Comparison of ENCODE assay signal across 7 cellular contexts in genomic region chr16:28878083-28878926, GRCh38. TPM values are rescaled to one million over a fixed set of nuclear protein-coding genes. Genes with fewer than 3 reads are reported as not detected.
A peak's percentile ranks its signal among the peaks of the same experiment; 100 is the strongest.
DNase-seq lines count a peak whose midpoint lies in the region; ATAC-seq and TF ChIP-seq lines count a peak whose summit lies in the region.

Gene ATP2A1, plus strand, starts transcription at chr16:28878488. Its CDS starts 184 bp downstream, at chr16:28878672.

- peak within 1 kb of the TSS; percentile 91 for H3K4me3 Mint-ChIP-seq in activated T-helper 1 cell treated with anti-CD3 and anti-CD28 coated beads, Interleukin-12 subunit alpha, Interleukin-12 subunit beta, Interleukin-2, Interleukin-4 antibody, amounts not matched to agents 30 ng/mL and 10 ng/mL and 1 ng/mL, durations not matched to agents 14 hours and 24 hours and 36 hours
- peak within 1 kb of the TSS; percentile 92 to 93 for H3K4me3 Mint-ChIP-seq in stimulated activated naive B cell treated with anti-CD40 and anti-IgM and Interleukin-4, amounts not matched to agents 10 μg/mL and 1 μg/mL and 100 μg/mL, for 72 hours

- H3K4me3 ChIP-seq in HL-60 (replicated peaks; ENCODE audit: insufficient read depth, low read length): peak within 1 kb of the TSS; percentile 67
- peak within 1 kb of the TSS; percentile 83 for H3K4me3 ChIP-seq in iPS-18c (ENCODE audit: insufficient read depth, low read depth, low read length)

- no peaks in the 10 kb centered on the region for H3K9me3 Mint-ChIP-seq in activated T-helper 1 cell treated with anti-CD3 and anti-CD28 coated beads, Interleukin-12 subunit alpha, Interleukin-12 subunit beta, Interleukin-2, Interleukin-4 antibody, amounts not matched to agents 30 ng/mL and 10 ng/mL and 1 ng/mL, durations not matched to agents 14 hours and 24 hours and 36 hours
- H3K9me3 Mint-ChIP-seq in stimulated activated naive B cell treated with anti-CD40 and anti-IgM and Interleukin-4, amounts not matched to agents 10 μg/mL and 1 μg/mL and 100 μg/mL, for 72 hours: no peaks in the 10 kb centered on the region

- ATAC-seq in stimulated activated naive B cell treated with anti-CD40 and anti-IgM and Interleukin-4, amounts not matched to agents 10 μg/mL and 1 μg/mL and 100 μg/mL, for 72 hours (replicated peaks): no peak
- no peak for ATAC-seq in GM18520 (IDR thresholded peaks at IDR 0.05; ENCODE audit: unreplicated experiment)

- peaks cover 4% of the 10 kb centered on the region for H3K36me3 Mint-ChIP-seq in activated T-helper 1 cell treated with anti-CD3 and anti-CD28 coated beads, Interleukin-12 subunit alpha, Interleukin-12 subunit beta, Interleukin-2, Interleukin-4 antibody, amounts not matched to agents 30 ng/mL and 10 ng/mL and 1 ng/mL, durations not matched to agents 14 hours and 24 hours and 36 hours (ENCODE audit: low read depth)
- H3K36me3 Mint-ChIP-seq in stimulated activated naive B cell treated with anti-CD40 and anti-IgM and Interleukin-4, amounts not matched to agents 10 μg/mL and 1 μg/mL and 100 μg/mL, for 72 hours: peaks cover 16 to 21% of the 10 kb centered on the region in 2 donors

- peaks cover 2% of the 10 kb centered on the region for H3K27me3 Mint-ChIP-seq in activated T-helper 1 cell treated with anti-CD3 and anti-CD28 coated beads, Interleukin-12 subunit alpha, Interleukin-12 subunit beta, Interleukin-2, Interleukin-4 antibody, amounts not matched to agents 30 ng/mL and 10 ng/mL and 1 ng/mL, durations not matched to agents 14 hours and 24 hours and 36 hours (ENCODE audit: insufficient read depth)
- peaks cover 9 to 11% of the 10 kb centered on the region in 2 donors for H3K27me3 Mint-ChIP-seq in stimulated activated naive B cell treated with anti-CD40 and anti-IgM and Interleukin-4, amounts not matched to agents 10 μg/mL and 1 μg/mL and 100 μg/mL, for 72 hours

- intact Hi-C loops in activated T-helper 1 cell treated with anti-CD3 and anti-CD28 coated beads, Interleukin-12 subunit alpha, Interleukin-12 subunit beta, Interleukin-2, Interleukin-4 antibody, amounts not matched to agents 30 ng/mL and 10 ng/mL and 1 ng/mL, durations not matched to agents 14 hours and 24 hours and 36 hours (cut with micrococcal nuclease): no loop called here

- TF ChIP-seq CTCF in HL-60 (IDR thresholded peaks at IDR 0.05; ENCODE audit: insufficient read depth, low read length): no peak

- H3K4me1 Mint-ChIP-seq in activated T-helper 1 cell treated with anti-CD3 and anti-CD28 coated beads, Interleukin-12 subunit alpha, Interleukin-12 subunit beta, Interleukin-2, Interleukin-4 antibody, amounts not matched to agents 30 ng/mL and 10 ng/mL and 1 ng/mL, durations not matched to agents 14 hours and 24 hours and 36 hours (ENCODE audit: low read depth): peaks cover 18% of the 10 kb centered on the region
- H3K4me1 Mint-ChIP-seq in stimulated activated naive B cell treated with anti-CD40 and anti-IgM and Interleukin-4, amounts not matched to agents 10 μg/mL and 1 μg/mL and 100 μg/mL, for 72 hours: peaks cover 30 to 51% of the 10 kb centered on the region in 2 donors

- no peaks in the 10 kb centered on the region for H3K27me3 ChIP-seq in HL-60 (ENCODE audit: insufficient read depth, poor library complexity, severe bottlenecking)

- DNase-seq in HL-60 (ENCODE audit: low read depth in 1 of 2, low spot score in 1 of 2) (no peak), NCI-H1694 treated with DMSO at 0.1 percent for 48 hours (lab: John Stamatoyannopoulos, UW) (no peak)
- DNase-seq in activated T-helper 1 cell treated with anti-CD3 and anti-CD28 coated beads, Interleukin-12 subunit alpha, Interleukin-12 subunit beta, Interleukin-2, Interleukin-4 antibody, amounts not matched to agents 30 ng/mL and 10 ng/mL and 1 ng/mL, durations not matched to agents 14 hours and 24 hours and 36 hours (ENCODE audit: low spot score): no peak
- DNase-seq in stimulated activated naive B cell treated with anti-CD40 and anti-IgM and Interleukin-4, amounts not matched to agents 10 μg/mL and 1 μg/mL and 100 μg/mL, for 72 hours: no peak
- no peak for DNase-seq in activated CD4-positive, alpha-beta T cell treated with anti-CD3 and anti-CD28 coated beads, Interleukin-2, amount 50 U/mL, for 4 hours

- no peaks in the 10 kb centered on the region for H3K9me3 ChIP-seq in iPS-18c (ENCODE audit: control insufficient read depth, insufficient read depth, low read length)

- no peak within 1 kb of the TSS for H3K27ac ChIP-seq in HL-60 (replicated peaks)

- H3K27ac Mint-ChIP-seq in activated T-helper 1 cell treated with anti-CD3 and anti-CD28 coated beads, Interleukin-12 subunit alpha, Interleukin-12 subunit beta, Interleukin-2, Interleukin-4 antibody, amounts not matched to agents 30 ng/mL and 10 ng/mL and 1 ng/mL, durations not matched to agents 14 hours and 24 hours and 36 hours: peak within 1 kb of the TSS; percentile 67
- peak within 1 kb of the TSS; percentile 93 for H3K27ac Mint-ChIP-seq in stimulated activated naive B cell treated with anti-CD40 and anti-IgM and Interleukin-4, amounts not matched to agents 10 μg/mL and 1 μg/mL and 100 μg/mL, for 72 hours

RNA-seq across cellular contexts. Expression of gene ATP2A1, which starts in this region (rescaled TPM):
- total RNA-seq in activated T-helper 1 cell treated with anti-CD3 and anti-CD28 coated beads, Interleukin-12 subunit alpha, Interleukin-12 subunit beta, Interleukin-2, Interleukin-4 antibody, amounts not matched to agents 30 ng/mL and 10 ng/mL and 1 ng/mL, durations not matched to agents 14 hours and 24 hours and 36 hours: 2.6 and 3.3 TPM in 2 replicates
